In genomic region chr22:46019351-46019750, GRCh38 we compare ENCODE assay signal across 1 cellular context.
A peak's percentile ranks its signal among the peaks of the same experiment; 100 is the strongest.
TF ChIP-seq lines count a peak whose summit lies in the region.

No MANE protein-coding gene starts in this region.

TF ChIP-seq in HepG2, 621 proteins besides CTCF, POLR2A, EP300 and RAD21:
- TF ChIP-seq MXI1 (IDR thresholded peaks at IDR 0.05; ENCODE audit: borderline replicate concordance, low read depth, low read length) = no peak
- TF ChIP-seq POLR2G (IDR thresholded peaks at IDR 0.05; ENCODE audit: low read depth, low read length) = no peak
- no peak for TF ChIP-seq ZNF281 (CRISPR knock-in tag; IDR thresholded peaks at IDR 0.05; ENCODE audit: borderline replicate concordance)
- TF ChIP-seq CHD2 (IDR thresholded peaks at IDR 0.05; ENCODE audit: low read depth, low read length) = peak; percentile 81
- no peak for TF ChIP-seq ZNF615 (CRISPR knock-in tag; IDR thresholded peaks at IDR 0.05; ENCODE audit: borderline replicate concordance)
- TF ChIP-seq ZNF747 (CRISPR knock-in tag; IDR thresholded peaks at IDR 0.05; ENCODE audit: borderline replicate concordance) = no peak
